9 cellular contexts compared by ENCODE assay signal in genomic region chr7:30459591-30460245, GRCh38. TPM values are rescaled to one million over a fixed set of nuclear protein-coding genes. Genes with fewer than 3 reads are reported as not detected.
DNase-seq lines count a peak whose midpoint lies in the region; TF ChIP-seq lines count a peak whose summit lies in the region.
"Had no signal": no experiment of that assay in that cellular context is flagged by ENCODE, and none has a peak within 500 bp of the region (broad histone marks: within the 10 kb centered on the region; RNA-seq: fewer than 3 reads in every experiment).

No MANE protein-coding gene starts in this region.

- no peaks in the 10 kb centered on the region for H3K9me3 Mint-ChIP-seq in activated T-cell treated with anti-CD3 and anti-CD28 coated beads, Interleukin-2, amount 50 U/mL, for 24 hours
- no peaks in the 10 kb centered on the region for H3K9me3 Mint-ChIP-seq in endodermal cell

- H3K27me3 ChIP-seq in endodermal cell (ENCODE audit: control insufficient read depth, insufficient read depth, low read length, poor library complexity, severe bottlenecking), result no peaks in the 10 kb centered on the region

- H3K4me3 Mint-ChIP-seq in activated T-cell treated with anti-CD3 and anti-CD28 coated beads, Interleukin-2, amount 50 U/mL, for 24 hours, result no peak overlapping the region
- no peak overlapping the region for H3K4me3 Mint-ChIP-seq in endodermal cell

- H3K9ac ChIP-seq in endodermal cell (ENCODE audit: extremely low read depth, low read length, poor library complexity, severe bottlenecking), result no peak overlapping the region

- H3K9me3 ChIP-seq in endodermal cell (ENCODE audit: control insufficient read depth, low read length), result no peaks in the 10 kb centered on the region

- CTCF ChIA-PET in AG04449 (lab: Yijun Ruan, JAX), result interaction anchor here (0.8 to 3.6 kb wide), 4 partner anchors 10 to 102 kb away, joined by 3 to 38 read pairs (median 6); partner anchors contain the start of gene NOD1

- POLR2A ChIA-PET in AG04449 (lab: Yijun Ruan, JAX), result interaction anchor here (0.8 to 1.1 kb wide), 2 partner anchors 10 to 18 kb away, joined by 3 read pairs; no protein-coding TSS in a partner anchor

- peaks cover 1% of the 10 kb centered on the region for H3K4me1 Mint-ChIP-seq in activated T-cell treated with anti-CD3 and anti-CD28 coated beads, Interleukin-2, amount 50 U/mL, for 24 hours (ENCODE audit: low read depth)
- H3K4me1 Mint-ChIP-seq in endodermal cell, result no peaks in the 10 kb centered on the region

- H3K36me3 Mint-ChIP-seq in activated T-cell treated with anti-CD3 and anti-CD28 coated beads, Interleukin-2, amount 50 U/mL, for 24 hours (ENCODE audit: low read depth), result peaks cover 36% of the 10 kb centered on the region
- no peaks in the 10 kb centered on the region for H3K36me3 Mint-ChIP-seq in endodermal cell (ENCODE audit: low read depth)

- no peaks in the 10 kb centered on the region for H3K27me3 Mint-ChIP-seq in activated T-cell treated with anti-CD3 and anti-CD28 coated beads, Interleukin-2, amount 50 U/mL, for 24 hours
- no peaks in the 10 kb centered on the region for H3K27me3 Mint-ChIP-seq in endodermal cell (ENCODE audit: insufficient read depth)

- no peak for TF ChIP-seq CTCF in AG04449 (IDR thresholded peaks at IDR 0.05; ENCODE audit: insufficient read depth, low read length, missing control alignments)
- no peak for TF ChIP-seq CTCF in NB4 (IDR thresholded peaks at IDR 0.05; ENCODE audit: low read depth, low read length)
- no peak for TF ChIP-seq CTCF in epithelial cell of esophagus (IDR thresholded peaks at IDR 0.05; ENCODE audit: insufficient read depth, low read depth, low read length, missing control alignments)
- no peak for TF ChIP-seq CTCF in endodermal cell (conservative IDR thresholded peaks at IDR 0.05)

- TF ChIP-seq POLR2A in NB4 (IDR thresholded peaks at IDR 0.05; ENCODE audit: extremely low read depth, insufficient read length), result no peak

- DNase-seq in AG04449 (ENCODE audit: low read depth, low spot score) (peak; percentile 92), NB4 (ENCODE audit: low read depth) (peak; percentile 65), epithelial cell of esophagus (ENCODE audit: low read depth) (peak; percentile 36), non-pigmented ciliary epithelial cell (ENCODE audit: low read depth) (peak; percentile 58), DMS153 (lab: John Stamatoyannopoulos, UW) (no peak), endodermal cell (no peak)
- DNase-seq in activated T-cell treated with anti-CD3 and anti-CD28 coated beads, Interleukin-2, amount 50 U/mL, for 24 hours, result no peak
- DNase-seq in stimulated activated CD4-positive, alpha-beta T cell treated with anti-CD3 and anti-CD28 coated beads, Interleukin-4, amount 100 ng/mL, for 4 hours, result no peak
- DNase-seq: DMS79 treated with DMSO at 0.1 percent for 48 hours had no signal

- WGBS in endodermal cell (ENCODE audit: insufficient coverage in 1 of 2, insufficient read length in 1 of 2), 2 experiments, result 84 to 89% methylated on average over 4 to 9 of the region's 9 CpGs

- no peak overlapping the region for H3K27ac ChIP-seq in endodermal cell (ENCODE audit: low read depth, low read length)

- no peaks in the 10 kb centered on the region for H3K4me1 ChIP-seq in endodermal cell (ENCODE audit: control insufficient read depth, insufficient read depth, low read length)

- H3K27ac Mint-ChIP-seq in activated T-cell treated with anti-CD3 and anti-CD28 coated beads, Interleukin-2, amount 50 U/mL, for 24 hours, result no peak overlapping the region
- H3K27ac Mint-ChIP-seq in endodermal cell, result no peak overlapping the region

- no peaks in the 10 kb centered on the region for H3K36me3 ChIP-seq in endodermal cell (ENCODE audit: control insufficient read depth, insufficient read depth, low read length)

- peak overlapping the region; percentile 12; the same call in 1 of the 2 replicates for H3K4me3 ChIP-seq in AG04449 (ENCODE audit: low read depth, low read length)
- peak overlapping the region; percentile 7 for H3K4me3 ChIP-seq in NB4 (ENCODE audit: low read depth, low read length)
- H3K4me3 ChIP-seq in epithelial cell of esophagus (ENCODE audit: low read length), result no peak overlapping the region
- H3K4me3 ChIP-seq in endodermal cell (ENCODE audit: low read length), result no peak overlapping the region

RNA-seq across cellular contexts. Expression of gene NOD1, which starts 18.9 kb away (rescaled TPM):
- total RNA-seq in endodermal cell, result 1 to 10 TPM; 3.3 to 3.4 TPM
- polyA plus RNA-seq in endodermal cell (2013, experiment 1 of 2), result 6.3 TPM
- 6.3 TPM for polyA plus RNA-seq in endodermal cell (2013, experiment 2 of 2)

RNA-seq across cellular contexts. Expression of gene GGCT, which starts 44.9 kb away (rescaled TPM):
- 10 to 100 TPM; 46.4 to 48.9 TPM for total RNA-seq in endodermal cell
- polyA plus RNA-seq in endodermal cell (2013, experiment 1 of 2), result 47.9 TPM
- polyA plus RNA-seq in endodermal cell (2013, experiment 2 of 2), result 44.2 TPM

Comparison
In these comparisons a context has a peak if more than half of its experiments do, and no peak if none do; other contexts are left out.
1. DNase-seq: peak in AG04449 (single experiment), NB4 (single experiment), epithelial cell of esophagus (single experiment) and non-pigmented ciliary epithelial cell (single experiment); none in activated T-cell treated with anti-CD3 and anti-CD28 coated beads, Interleukin-2, amount 50 U/mL, for 24 hours (single experiment), DMS153 (single experiment), endodermal cell (single experiment) and stimulated activated CD4-positive, alpha-beta T cell treated with anti-CD3 and anti-CD28 coated beads, Interleukin-4, amount 100 ng/mL, for 4 hours (0 of 2).
2. H3K4me3 ChIP-seq: peak in AG04449 (single experiment) and NB4 (single experiment); none in epithelial cell of esophagus (single experiment) and endodermal cell (single experiment).